ENCODE assay signal across 1 cellular context in genomic region chr6:24357336-24358218, GRCh38.
TF ChIP-seq lines count a peak whose summit lies in the region.

TSS of gene DCDC2 (minus strand) at chr6:24358059. CDS start at chr6:24357750, 309 bp downstream.

TF ChIP-seq in GM12878, 131 proteins besides CTCF, POLR2A, EP300 and RAD21 (continued from another document):
- TF ChIP-seq ZBTB4 (CRISPR knock-in tag; IDR thresholded peaks at IDR 0.05) (no peak), IRF4 (IDR thresholded peaks at IDR 0.05; ENCODE audit: low read depth, low read length) (no peak), SMAD5 (IDR thresholded peaks at IDR 0.05; ENCODE audit: low read depth) (no peak), RB1 (IDR thresholded peaks at IDR 0.05; ENCODE audit: borderline replicate concordance) (no peak), ASH2L (IDR thresholded peaks at IDR 0.05; ENCODE audit: borderline replicate concordance, low read depth) (no peak), MTA2 (IDR thresholded peaks at IDR 0.05; ENCODE audit: low read depth) (no peak), KLF5 (IDR thresholded peaks at IDR 0.05; ENCODE audit: partially characterized antibody) (no peak), USF2 (IDR thresholded peaks at IDR 0.05; ENCODE audit: borderline replicate concordance, low read depth, low read length) (no peak), CBX3 (IDR thresholded peaks at IDR 0.05; ENCODE audit: borderline replicate concordance, low read depth) (no peak), SPI1 (IDR thresholded peaks at IDR 0.05; ENCODE audit: borderline replicate concordance, insufficient read depth, low read depth, low read length) (no peak), ZNF274 (IDR thresholded peaks at IDR 0.05; ENCODE audit: insufficient read depth, insufficient read length) (no peak), PKNOX1 (IDR thresholded peaks at IDR 0.05) (no peak)
- TF ChIP-seq, protein P1, sequence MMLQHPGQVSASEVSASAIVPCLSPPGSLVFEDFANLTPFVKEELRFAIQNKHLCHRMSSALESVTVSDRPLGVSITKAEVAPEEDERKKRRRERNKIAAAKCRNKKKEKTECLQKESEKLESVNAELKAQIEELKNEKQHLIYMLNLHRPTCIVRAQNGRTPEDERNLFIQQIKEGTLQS (IDR thresholded peaks at IDR 0.05; ENCODE audit: borderline replicate concordance, extremely low read depth, low read depth, low read length): no peak
